2 cellular contexts compared by ENCODE assay signal in the genomic region with DNA sequence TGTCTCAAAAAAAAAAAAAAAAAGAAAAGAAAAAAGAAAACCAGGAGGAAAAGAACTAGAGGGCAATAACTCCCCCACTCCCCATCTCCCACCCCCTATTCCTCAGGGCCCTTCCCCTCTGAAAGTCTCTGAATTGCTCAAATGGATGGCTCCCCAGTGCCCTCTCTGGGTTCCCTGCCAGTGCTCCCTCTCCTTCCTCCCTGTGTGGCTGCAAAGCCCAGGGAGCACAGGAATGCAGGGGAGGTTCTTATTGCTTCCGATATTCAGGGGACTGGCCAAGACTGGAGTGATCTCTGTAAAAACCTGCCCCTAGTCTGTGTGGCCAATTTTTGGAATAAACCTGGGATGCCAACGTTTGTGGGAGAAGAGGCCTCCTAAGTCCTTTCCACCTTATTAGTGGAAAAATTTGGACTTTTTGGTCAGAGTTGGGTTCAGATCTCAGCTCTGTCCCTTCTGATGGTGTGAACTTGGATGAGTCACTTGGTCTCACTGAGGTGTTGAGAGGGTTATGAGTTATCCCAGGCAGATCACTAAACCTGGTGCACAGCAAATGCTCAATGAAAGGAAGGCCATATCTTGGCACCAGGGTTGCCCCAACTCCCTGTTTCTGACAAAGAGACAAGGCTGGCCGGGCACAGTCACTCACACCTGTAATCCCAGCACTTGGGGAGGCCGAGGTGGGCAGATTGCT.
TF ChIP-seq lines count a peak whose summit lies in the region.

No MANE protein-coding gene starts in this region.

TF ChIP-seq in A549, 52 proteins besides CTCF, POLR2A, EP300 and RAD21:
- no peak for TF ChIP-seq FOSL2 (IDR thresholded peaks at IDR 0.05)
- no peak for TF ChIP-seq FOSL2 (CRISPR knock-in tag; IDR thresholded peaks at IDR 0.05)
- TF ChIP-seq NFE2L2 (conservative IDR thresholded peaks at IDR 0.05; ENCODE audit: low read length), result no peak
- TF ChIP-seq FOSB (CRISPR knock-in tag; IDR thresholded peaks at IDR 0.05), result no peak
- no peak for TF ChIP-seq CBX2 (IDR thresholded peaks at IDR 0.05; ENCODE audit: borderline replicate concordance, low read depth)
- no peak for TF ChIP-seq MAZ (IDR thresholded peaks at IDR 0.05; ENCODE audit: borderline replicate concordance, low read depth, low read length)
- no peak for TF ChIP-seq PHF8 (IDR thresholded peaks at IDR 0.05; ENCODE audit: borderline replicate concordance, low read depth)
- no peak for TF ChIP-seq ZSCAN20 (CRISPR knock-in tag; IDR thresholded peaks at IDR 0.05)
- TF ChIP-seq KDM1A (IDR thresholded peaks at IDR 0.05; ENCODE audit: low read depth), result no peak
- TF ChIP-seq GATA3 (IDR thresholded peaks at IDR 0.05; ENCODE audit: borderline replicate concordance), result no peak
- TF ChIP-seq JUNB (IDR thresholded peaks at IDR 0.05), result no peak
- TF ChIP-seq HOXB13 (CRISPR knock-in tag; IDR thresholded peaks at IDR 0.05; ENCODE audit: low read depth), result no peak
- no peak for TF ChIP-seq POLR2AphosphoS2 (conservative IDR thresholded peaks at IDR 0.05; ENCODE audit: low read length)
- TF ChIP-seq, protein P1, sequence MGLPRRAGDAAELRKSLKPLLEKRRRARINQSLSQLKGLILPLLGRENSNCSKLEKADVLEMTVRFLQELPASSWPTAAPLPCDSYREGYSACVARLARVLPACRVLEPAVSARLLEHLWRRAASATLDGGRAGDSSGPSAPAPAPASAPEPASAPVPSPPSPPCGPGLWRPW (IDR thresholded peaks at IDR 0.05), result no peak
- TF ChIP-seq, protein P2, sequence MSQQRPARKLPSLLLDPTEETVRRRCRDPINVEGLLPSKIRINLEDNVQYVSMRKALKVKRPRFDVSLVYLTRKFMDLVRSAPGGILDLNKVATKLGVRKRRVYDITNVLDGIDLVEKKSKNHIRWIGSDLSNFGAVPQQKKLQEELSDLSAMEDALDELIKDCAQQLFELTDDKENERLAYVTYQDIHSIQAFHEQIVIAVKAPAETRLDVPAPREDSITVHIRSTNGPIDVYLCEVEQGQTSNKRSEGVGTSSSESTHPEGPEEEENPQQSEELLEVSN (IDR thresholded peaks at IDR 0.05; ENCODE audit: borderline replicate concordance, low read depth), result no peak
- no peak for TF ChIP-seq TFCP2L1 (CRISPR knock-in tag; IDR thresholded peaks at IDR 0.05)
- no peak for TF ChIP-seq CHD2 (IDR thresholded peaks at IDR 0.05; ENCODE audit: low read length, partially characterized antibody)
- TF ChIP-seq, protein P3, sequence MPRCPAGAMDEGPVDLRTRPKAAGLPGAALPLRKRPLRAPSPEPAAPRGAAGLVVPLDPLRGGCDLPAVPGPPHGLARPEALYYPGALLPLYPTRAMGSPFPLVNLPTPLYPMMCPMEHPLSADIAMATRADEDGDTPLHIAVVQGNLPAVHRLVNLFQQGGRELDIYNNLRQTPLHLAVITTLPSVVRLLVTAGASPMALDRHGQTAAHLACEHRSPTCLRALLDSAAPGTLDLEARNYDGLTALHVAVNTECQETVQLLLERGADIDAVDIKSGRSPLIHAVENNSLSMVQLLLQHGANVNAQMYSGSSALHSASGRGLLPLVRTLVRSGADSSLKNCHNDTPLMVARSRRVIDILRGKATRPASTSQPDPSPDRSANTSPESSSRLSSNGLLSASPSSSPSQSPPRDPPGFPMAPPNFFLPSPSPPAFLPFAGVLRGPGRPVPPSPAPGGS (IDR thresholded peaks at IDR 0.05), result no peak
- TF ChIP-seq CHD4 (IDR thresholded peaks at IDR 0.05; ENCODE audit: borderline replicate concordance), result no peak
TF ChIP-seq in A549: peak in this region for 0.

TF ChIP-seq in WTC11, 78 proteins besides CTCF, POLR2A, EP300 and RAD21:
- TF ChIP-seq ZNF263 (CRISPR knock-in tag; IDR thresholded peaks at IDR 0.05; ENCODE audit: low read depth), result peak; percentile 76; the same call in 1 of the 2 replicates
- TF ChIP-seq, protein P4, sequence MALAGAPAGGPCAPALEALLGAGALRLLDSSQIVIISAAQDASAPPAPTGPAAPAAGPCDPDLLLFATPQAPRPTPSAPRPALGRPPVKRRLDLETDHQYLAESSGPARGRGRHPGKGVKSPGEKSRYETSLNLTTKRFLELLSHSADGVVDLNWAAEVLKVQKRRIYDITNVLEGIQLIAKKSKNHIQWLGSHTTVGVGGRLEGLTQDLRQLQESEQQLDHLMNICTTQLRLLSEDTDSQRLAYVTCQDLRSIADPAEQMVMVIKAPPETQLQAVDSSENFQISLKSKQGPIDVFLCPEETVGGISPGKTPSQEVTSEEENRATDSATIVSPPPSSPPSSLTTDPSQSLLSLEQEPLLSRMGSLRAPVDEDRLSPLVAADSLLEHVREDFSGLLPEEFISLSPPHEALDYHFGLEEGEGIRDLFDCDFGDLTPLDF (CRISPR knock-in tag; IDR thresholded peaks at IDR 0.05), result no peak
